In the genomic region with DNA sequence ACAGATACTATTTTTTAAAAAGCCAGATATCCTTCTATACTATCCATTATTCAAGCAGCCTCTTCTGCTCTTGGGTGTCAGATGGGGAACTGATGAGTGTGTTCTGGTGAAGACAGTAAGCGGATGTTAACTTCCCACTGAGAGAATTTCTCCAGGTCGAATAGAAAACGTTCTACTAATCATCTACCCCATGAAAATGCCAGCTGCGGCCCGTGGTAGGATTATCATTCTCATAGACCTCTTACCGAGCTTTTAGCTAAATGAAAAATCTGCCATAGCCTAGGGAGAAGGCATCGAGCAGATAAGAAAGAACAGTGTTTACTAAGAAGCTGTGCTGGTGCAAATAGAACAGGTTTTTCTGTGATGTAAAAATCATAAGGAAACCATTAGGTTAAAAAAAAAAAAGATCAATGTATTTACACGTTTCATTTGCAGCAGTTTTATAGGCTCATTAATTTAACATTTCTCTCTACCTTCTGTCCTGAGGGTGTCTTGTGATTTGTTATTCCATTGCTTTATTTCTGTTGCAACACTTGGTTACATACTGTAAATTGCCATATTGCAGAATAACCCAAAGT, we compare ENCODE assay signal across 16 cellular contexts.
"Had no signal": no experiment of that assay in that cellular context is flagged by ENCODE, and none has a peak within 500 bp of the region (broad histone marks: within the 10 kb centered on the region; RNA-seq: fewer than 3 reads in every experiment).

No MANE protein-coding gene starts in this region.

- H3K36me3 ChIP-seq: left ventricle myocardium inferior, prostate gland, stomach, upper lobe of left lung had no signal

- DNase-seq: activated CD4-positive, alpha-beta memory T cell treated with anti-CD3 and anti-CD28 coated beads, Interleukin-2, amount 10 ng/mL, durations not matched to agents 7 days and 5 days; activated CD4-positive, alpha-beta T cell treated with anti-CD3 and anti-CD28 coated beads for 36 hours; activated CD8-positive, alpha-beta memory T cell treated with anti-CD3 and anti-CD28 coated beads, Interleukin-2, amount 10 ng/mL, durations not matched to agents 7 days and 5 days; activated naive CD8-positive, alpha-beta T cell treated with anti-CD3 and anti-CD28 coated beads, Interleukin-2, amount 10 ng/mL, durations not matched to agents 7 days and 5 days; body of pancreas; effector memory CD8-positive, alpha-beta T cell; left ventricle myocardium inferior; mammary epithelial cell; nephron progenitor cell; right cardiac atrium; stimulated activated CD4-positive, alpha-beta T cell treated with anti-CD3 and anti-CD28 coated beads, Interleukin-4, amount 100 ng/mL, for 1 hour; stomach; testis; upper lobe of left lung had no signal

- ATAC-seq: activated CD4-positive, alpha-beta T cell treated with anti-CD3 and anti-CD28 coated beads for 36 hours; activated CD8-positive, alpha-beta memory T cell treated with anti-CD3 and anti-CD28 coated beads, Interleukin-2, amount 10 ng/mL, durations not matched to agents 7 days and 5 days; body of pancreas; effector memory CD8-positive, alpha-beta T cell; right cardiac atrium had no signal

- H3K27me3 ChIP-seq: body of pancreas, stomach, testis, upper lobe of left lung had no signal

- H3K4me1 ChIP-seq: body of pancreas, left ventricle myocardium inferior, prostate gland, stomach, testis, upper lobe of left lung had no signal

- H3K4me3 ChIP-seq: body of pancreas, left ventricle myocardium inferior, prostate gland, skin epidermis, stomach, testis, upper lobe of left lung had no signal

- H3K27me3 Mint-ChIP-seq: activated CD4-positive, alpha-beta memory T cell treated with anti-CD3 and anti-CD28 coated beads, Interleukin-2, amount 10 ng/mL, durations not matched to agents 7 days and 5 days; activated CD4-positive, alpha-beta T cell treated with anti-CD3 and anti-CD28 coated beads for 36 hours; activated CD8-positive, alpha-beta memory T cell treated with anti-CD3 and anti-CD28 coated beads, Interleukin-2, amount 10 ng/mL, durations not matched to agents 7 days and 5 days; activated naive CD8-positive, alpha-beta T cell treated with anti-CD3 and anti-CD28 coated beads, Interleukin-2, amount 10 ng/mL, durations not matched to agents 7 days and 5 days; effector memory CD8-positive, alpha-beta T cell had no signal

- H3K27ac Mint-ChIP-seq: activated CD4-positive, alpha-beta memory T cell treated with anti-CD3 and anti-CD28 coated beads, Interleukin-2, amount 10 ng/mL, durations not matched to agents 7 days and 5 days; activated CD4-positive, alpha-beta T cell treated with anti-CD3 and anti-CD28 coated beads for 36 hours; activated CD8-positive, alpha-beta memory T cell treated with anti-CD3 and anti-CD28 coated beads, Interleukin-2, amount 10 ng/mL, durations not matched to agents 7 days and 5 days; activated naive CD8-positive, alpha-beta T cell treated with anti-CD3 and anti-CD28 coated beads, Interleukin-2, amount 10 ng/mL, durations not matched to agents 7 days and 5 days; effector memory CD8-positive, alpha-beta T cell; nephron progenitor cell had no signal

- H3K4me1 Mint-ChIP-seq: activated CD4-positive, alpha-beta memory T cell treated with anti-CD3 and anti-CD28 coated beads, Interleukin-2, amount 10 ng/mL, durations not matched to agents 7 days and 5 days; activated CD4-positive, alpha-beta T cell treated with anti-CD3 and anti-CD28 coated beads for 36 hours; activated CD8-positive, alpha-beta memory T cell treated with anti-CD3 and anti-CD28 coated beads, Interleukin-2, amount 10 ng/mL, durations not matched to agents 7 days and 5 days; activated naive CD8-positive, alpha-beta T cell treated with anti-CD3 and anti-CD28 coated beads, Interleukin-2, amount 10 ng/mL, durations not matched to agents 7 days and 5 days had no signal

- H3K9me3 ChIP-seq: body of pancreas, left ventricle myocardium inferior, prostate gland, stomach, testis, upper lobe of left lung had no signal

- H3K4me3 Mint-ChIP-seq: activated CD4-positive, alpha-beta memory T cell treated with anti-CD3 and anti-CD28 coated beads, Interleukin-2, amount 10 ng/mL, durations not matched to agents 7 days and 5 days; activated CD4-positive, alpha-beta T cell treated with anti-CD3 and anti-CD28 coated beads for 36 hours; activated CD8-positive, alpha-beta memory T cell treated with anti-CD3 and anti-CD28 coated beads, Interleukin-2, amount 10 ng/mL, durations not matched to agents 7 days and 5 days; activated naive CD8-positive, alpha-beta T cell treated with anti-CD3 and anti-CD28 coated beads, Interleukin-2, amount 10 ng/mL, durations not matched to agents 7 days and 5 days; effector memory CD8-positive, alpha-beta T cell; nephron progenitor cell had no signal

- H3K36me3 Mint-ChIP-seq: activated CD8-positive, alpha-beta memory T cell treated with anti-CD3 and anti-CD28 coated beads, Interleukin-2, amount 10 ng/mL, durations not matched to agents 7 days and 5 days; activated naive CD8-positive, alpha-beta T cell treated with anti-CD3 and anti-CD28 coated beads, Interleukin-2, amount 10 ng/mL, durations not matched to agents 7 days and 5 days had no signal

- H3K9me3 Mint-ChIP-seq: nephron progenitor cell had no signal

- H3K27ac ChIP-seq: body of pancreas, left ventricle myocardium inferior, prostate gland, skin epidermis, stomach, testis, upper lobe of left lung had no signal
